In genomic region chr1:59015708-59016107, GRCh38 we compare ENCODE assay signal across 13 cellular contexts.
A peak's percentile ranks its signal among the peaks of the same experiment; 100 is the strongest.
DNase-seq lines count a peak whose midpoint lies in the region; ATAC-seq and TF ChIP-seq lines count a peak whose summit lies in the region.
"Had no signal": no experiment of that assay in that cellular context is flagged by ENCODE, and none has a peak within 500 bp of the region (broad histone marks: within the 10 kb centered on the region; RNA-seq: fewer than 3 reads in every experiment).

No MANE protein-coding gene starts in this region.

- H3K4me3 Mint-ChIP-seq in activated naive CD4-positive, alpha-beta T cell treated with anti-CD3 and anti-CD28 coated beads for 36 hours: no peak overlapping the region
- H3K4me3 Mint-ChIP-seq: CD4-positive, alpha-beta T cell; neural progenitor cell had no signal

- peak overlapping the region; percentile 37 for H3K27ac ChIP-seq in brain microvascular endothelial cell
- H3K27ac ChIP-seq: coronary artery, neural progenitor cell had no signal

- POLR2A ChIA-PET in HEK293T (lab: Yijun Ruan, JAX): interaction anchor here (1.0 to 3.1 kb wide), 2 partner anchors 11 to 232 kb away, joined by 3 to 15 read pairs; partner anchors contain the start of gene JUN

- no peaks in the 10 kb centered on the region for H3K36me3 ChIP-seq in brain microvascular endothelial cell (replicated peaks)
- H3K36me3 ChIP-seq: neural progenitor cell had no signal

- H3K4me3 ChIP-seq in brain microvascular endothelial cell (ENCODE audit: low read depth, low read length): no peak overlapping the region
- H3K4me3 ChIP-seq: coronary artery, neural progenitor cell had no signal

- no peaks in the 10 kb centered on the region for H3K27me3 Mint-ChIP-seq in activated naive CD4-positive, alpha-beta T cell treated with anti-CD3 and anti-CD28 coated beads for 36 hours (ENCODE audit: low read depth)
- H3K27me3 Mint-ChIP-seq: CD4-positive, alpha-beta T cell had no signal

- H3K36me3 Mint-ChIP-seq in activated naive CD4-positive, alpha-beta T cell treated with anti-CD3 and anti-CD28 coated beads for 36 hours (ENCODE audit: low read depth): no peaks in the 10 kb centered on the region
- H3K36me3 Mint-ChIP-seq: neural progenitor cell had no signal

- TF ChIP-seq CTCF in brain microvascular endothelial cell (IDR thresholded peaks at IDR 0.05; ENCODE audit: low read depth, low read length, missing control alignments): no peak

- intact Hi-C loops in activated naive CD4-positive, alpha-beta T cell treated with anti-CD3 and anti-CD28 coated beads for 36 hours (cut with micrococcal nuclease): no loop called here

- no peaks in the 10 kb centered on the region for H3K9me3 Mint-ChIP-seq in activated naive CD4-positive, alpha-beta T cell treated with anti-CD3 and anti-CD28 coated beads for 36 hours

- DNase-seq in AG08395 (ENCODE audit: low spot score) (peak; percentile 74), HT1080 (ENCODE audit: low read depth) (peak; percentile 79), brain microvascular endothelial cell (peak; percentile 81), kidney tubule cell (ENCODE audit: low spot score) (peak; percentile 86), HEK293T (ENCODE audit: extremely low spot score) (no peak), RPMI8226 (no peak)
- DNase-seq in activated naive CD4-positive, alpha-beta T cell treated with anti-CD3 and anti-CD28 coated beads for 36 hours: no peak
- DNase-seq: CD4-positive, alpha-beta T cell; Karpas-422; stimulated activated CD4-positive, alpha-beta T cell treated with anti-CD3 and anti-CD28 coated beads, Interleukin-2, amount 100 ng/mL, for 24 hours had no signal

- ATAC-seq in GM18520 (IDR thresholded peaks at IDR 0.05; ENCODE audit: unreplicated experiment): no peak

- H3K4me1 Mint-ChIP-seq in activated naive CD4-positive, alpha-beta T cell treated with anti-CD3 and anti-CD28 coated beads for 36 hours (ENCODE audit: low read depth): peaks cover 20% of the 10 kb centered on the region

- no peak overlapping the region for H3K27ac Mint-ChIP-seq in activated naive CD4-positive, alpha-beta T cell treated with anti-CD3 and anti-CD28 coated beads for 36 hours
- H3K27ac Mint-ChIP-seq: CD4-positive, alpha-beta T cell; neural progenitor cell had no signal

- CTCF ChIA-PET in HEK293T (lab: Yijun Ruan, JAX): interaction anchor here (0.6 kb wide), 2 partner anchors 230 to 740 kb away, joined by 3 read pairs; no protein-coding TSS in a partner anchor
- CTCF ChIA-PET in activated naive CD4-positive, alpha-beta T cell treated with anti-CD3 and anti-CD28 coated beads for 36 hours (lab: Charles Lee): no interaction called here

- in situ Hi-C loops in brain microvascular endothelial cell (cut with HindIII; ENCODE audit: low pct_ligation_motif_present, low sequenced_read_pairs): no loop called here

- H3K27me3 ChIP-seq in brain microvascular endothelial cell (replicated peaks): no peaks in the 10 kb centered on the region

TF ChIP-seq in HEK293T, 16 proteins besides CTCF, POLR2A, EP300 and RAD21:
- no peak for TF ChIP-seq ARNT (IDR thresholded peaks at IDR 0.05)
- no peak for TF ChIP-seq PKNOX1 (IDR thresholded peaks at IDR 0.05)
- no peak for TF ChIP-seq ZNF384 (IDR thresholded peaks at IDR 0.05)
- no peak for TF ChIP-seq HDGF (IDR thresholded peaks at IDR 0.05; ENCODE audit: borderline replicate concordance)
- no peak for TF ChIP-seq NFRKB (IDR thresholded peaks at IDR 0.05)
- no peak for TF ChIP-seq CTBP1 (IDR thresholded peaks at IDR 0.05; ENCODE audit: borderline replicate concordance)
- TF ChIP-seq FOXK2 (IDR thresholded peaks at IDR 0.05): no peak
- no peak for TF ChIP-seq SUZ12 (IDR thresholded peaks at IDR 0.05)
- TF ChIP-seq LEF1 (IDR thresholded peaks at IDR 0.05; ENCODE audit: borderline replicate concordance): no peak
- no peak for TF ChIP-seq TARDBP (IDR thresholded peaks at IDR 0.05)
- TF ChIP-seq FOXA1 (IDR thresholded peaks at IDR 0.05): no peak
- TF ChIP-seq FOXM1 (IDR thresholded peaks at IDR 0.05; ENCODE audit: borderline replicate concordance): no peak
- no peak for TF ChIP-seq L3MBTL2 (conservative IDR thresholded peaks at IDR 0.05)
- TF ChIP-seq ELF4 (IDR thresholded peaks at IDR 0.05): no peak
- TF ChIP-seq BHLHE40 (IDR thresholded peaks at IDR 0.05; ENCODE audit: borderline replicate concordance): no peak
- TF ChIP-seq SP1 (IDR thresholded peaks at IDR 0.05): no peak

Comparison
In these comparisons a context has a peak if more than half of its experiments do, and no peak if none do; other contexts are left out.
1. DNase-seq: peak in AG08395 (single experiment), HT1080 (single experiment), brain microvascular endothelial cell (single experiment) and kidney tubule cell (single experiment); none in HEK293T (single experiment), activated naive CD4-positive, alpha-beta T cell treated with anti-CD3 and anti-CD28 coated beads for 36 hours (single experiment) and RPMI8226 (single experiment).